Comparison of ENCODE assay signal across 10 cellular contexts in the genomic region with DNA sequence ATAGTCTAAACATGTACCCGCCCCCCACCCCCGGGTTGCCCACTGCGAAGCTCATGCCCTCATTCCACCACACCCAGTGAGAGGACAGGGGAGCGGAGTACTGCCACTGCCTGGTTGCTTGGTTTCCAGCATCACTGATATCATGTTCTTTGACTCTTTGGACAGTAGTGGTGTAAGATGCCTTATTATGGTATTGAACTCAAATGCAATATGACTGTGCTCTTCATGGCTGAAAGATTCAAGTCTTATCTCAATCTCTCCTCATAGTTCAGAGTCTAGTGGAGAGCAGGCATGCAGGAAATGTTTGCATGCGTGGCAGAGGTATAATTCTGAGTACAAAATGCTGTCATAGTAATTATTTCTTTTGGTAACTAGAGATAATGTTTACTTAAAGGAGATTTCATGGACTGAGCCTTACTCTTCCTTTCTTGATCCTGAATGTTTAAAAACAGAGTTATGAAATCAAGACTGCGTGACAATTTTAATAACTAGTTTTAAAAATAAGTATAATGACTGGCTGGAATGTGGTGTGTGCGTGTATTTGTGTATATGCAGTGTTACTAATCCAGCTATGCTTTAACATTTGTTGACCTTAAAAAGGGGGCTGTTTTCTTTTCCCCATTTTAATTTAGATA. TPM values are rescaled to one million over a fixed set of nuclear protein-coding genes. Genes with fewer than 3 reads are reported as not detected.
DNase-seq lines count a peak whose midpoint lies in the region; ATAC-seq, FAIRE-seq and TF ChIP-seq lines count a peak whose summit lies in the region.
"Not testable (repeated sequence)": the region's sequence is repeated elsewhere in the genome, so short reads cannot be mapped to it uniquely, and the experiment has no call there.
"Had no signal": no experiment of that assay in that cellular context is flagged by ENCODE, and none has a peak within 500 bp of the region (broad histone marks: within the 10 kb centered on the region; RNA-seq: fewer than 3 reads in every experiment).

No MANE protein-coding gene starts in this region.

- TF ChIP-seq POLR2A in GM12891 (IDR thresholded peaks at IDR 0.05; ENCODE audit: low read depth, low read length), result not testable (repeated sequence)

- not testable (repeated sequence) for DNase-seq in GM12891 (ENCODE audit: insufficient read length, low spot score); left cardiac atrium; osteoblast (ENCODE audit: insufficient read length, low spot score, missing footprints); thoracic aorta (ENCODE audit: low spot score)
- DNase-seq in RCC 7860 (ENCODE audit: low spot score) (peak; percentile 45), choroid plexus epithelial cell (ENCODE audit: low read depth) (peak; percentile 72), fibroblast of pulmonary artery (ENCODE audit: low read depth) (peak; percentile 39), kidney glomerular epithelial cell (lab: John Stamatoyannopoulos, UW) (peak; percentile 91)

- H3K36me3 ChIP-seq in osteoblast (ENCODE audit: insufficient read depth, low read length); thoracic aorta: not testable (repeated sequence)

- not testable (repeated sequence) for H3K9me3 ChIP-seq in osteoblast (ENCODE audit: low read depth, low read length); thoracic aorta

- H3K27ac ChIP-seq in osteoblast (ENCODE audit: low read depth, low read length), result peak overlapping the region; percentile 43
- peak overlapping the region in 1 of 2 donors; percentile 18 for H3K27ac ChIP-seq in thoracic aorta

- not testable (repeated sequence) for TF ChIP-seq CTCF in choroid plexus epithelial cell (conservative IDR thresholded peaks at IDR 0.05; ENCODE audit: low read depth, low read length); fibroblast of pulmonary artery (IDR thresholded peaks at IDR 0.05; ENCODE audit: low read length, missing control alignments); osteoblast (IDR thresholded peaks at IDR 0.05; ENCODE audit: extremely low read depth, low read depth, low read length); thoracic aorta (IDR thresholded peaks at IDR 0.05)

- not testable (repeated sequence) for H3K27me3 ChIP-seq in osteoblast (ENCODE audit: insufficient read depth, low read length); thoracic aorta (replicated peaks; ENCODE audit: insufficient read depth)

- not testable (repeated sequence) for H3K4me3 ChIP-seq in choroid plexus epithelial cell (ENCODE audit: low read depth, low read length); fibroblast of pulmonary artery (replicated peaks; ENCODE audit: low read depth, low read length); osteoblast (ENCODE audit: insufficient read depth, low read length)
- H3K4me3 ChIP-seq in thoracic aorta, result peak overlapping the region; percentile 14

- H3K4me1 ChIP-seq in osteoblast (ENCODE audit: insufficient read depth, low read length) (peaks cover 24% of the 10 kb centered on the region), thoracic aorta (ENCODE audit: control insufficient read depth in 1 of 2, low read depth in 2 of 2) (peaks cover 8 to 47% of the 10 kb centered on the region in 2 donors)

- not testable (repeated sequence) for H4K20me1 ChIP-seq in osteoblast (ENCODE audit: insufficient read depth, low read length)

- FAIRE-seq in GM12891 (lab: Jason Lieb, UNC), result peak; percentile 73
- FAIRE-seq in RCC 7860 (lab: Jason Lieb, UNC), result not testable (repeated sequence)

- peak; percentile 67 to 79 for ATAC-seq in left cardiac atrium
- not testable (repeated sequence) for ATAC-seq in thoracic aorta (ENCODE audit: insufficient number of reproducible peaks, low FRiP score, low read depth)

- H3K79me2 ChIP-seq in osteoblast (ENCODE audit: insufficient read depth, low read length), result peaks cover 46% of the 10 kb centered on the region

- intact Hi-C loops in left cardiac atrium (cut with DNase I), result not testable (repeated sequence)

- not testable (repeated sequence) for H3K4me2 ChIP-seq in osteoblast (ENCODE audit: insufficient read depth, low read length)

- not testable (repeated sequence) for H2AFZ ChIP-seq in osteoblast (ENCODE audit: low read length)

RNA-seq across cellular contexts. Expression of gene REP15, which starts 55.6 kb away (rescaled TPM):
- 0.18 TPM for polyA plus RNA-seq in GM12891 (2012; ENCODE audit: low read depth, missing spikeins)
- total RNA-seq in left cardiac atrium, result 1 to 10 TPM; 3.2 to 3.5 TPM
- total RNA-seq in osteoblast, result 3.5 and 4.0 TPM in 2 replicates
- total RNA-seq in thoracic aorta, result 1 to 10 TPM; 5.6 to 8.3 TPM
- total RNA-seq: CD4-positive, CD25-positive, alpha-beta regulatory T cell; K562 had no signal
- polyA plus RNA-seq: K562 had no signal
